ENCODE assay signal across 8 cellular contexts in genomic region chr19:46000497-46001246, GRCh38. TPM values are rescaled to one million over a fixed set of nuclear protein-coding genes. Genes with fewer than 3 reads are reported as not detected.
DNase-seq lines count a peak whose midpoint lies in the region; ATAC-seq and TF ChIP-seq lines count a peak whose summit lies in the region.

No MANE protein-coding gene starts in this region.

- H3K4me1 ChIP-seq in foreskin keratinocyte (no peaks in the 10 kb centered on the region), ascending aorta (peaks cover 0 to 3% of the 10 kb centered on the region in 2 donors)

- intact Hi-C loops in ascending aorta (cut with DNase I) = no loop called here

- H3K27ac ChIP-seq in foreskin keratinocyte (no peak overlapping the region), ascending aorta (no peak overlapping the region)

- no peaks in the 10 kb centered on the region for H3K9me3 ChIP-seq in ascending aorta

- peaks cover 0 to 15% of the 10 kb centered on the region in 2 donors for H3K36me3 ChIP-seq in ascending aorta

- DNase-seq in DMS79 (lab: John Stamatoyannopoulos, UW) = peak; percentile 28
- DNase-seq in NCI-H510A treated with DMSO at 0.1 percent for 48 hours (lab: John Stamatoyannopoulos, UW) = peak; percentile 16
- DNase-seq in activated T-helper 1 cell treated with anti-CD3 and anti-CD28 coated beads, Interleukin-2, amount 50 U/mL, for 16 hours (ENCODE audit: low read depth in 1 of 2, low spot score in 1 of 2) = peak; percentile 53 to 62
- DNase-seq in foreskin keratinocyte = no peak
- DNase-seq in retina = peak; percentile 31
- DNase-seq in ureter (ENCODE audit: low spot score) = no peak
- no peak for DNase-seq in ascending aorta (ENCODE audit: low spot score in 2 of 2)

- no peaks in the 10 kb centered on the region for H3K27me3 ChIP-seq in foreskin keratinocyte
- H3K27me3 ChIP-seq in ascending aorta = no peaks in the 10 kb centered on the region

- peak; percentile 52 for ATAC-seq in foreskin keratinocyte
- no peak for ATAC-seq in HG03565 (IDR thresholded peaks at IDR 0.05; ENCODE audit: unreplicated experiment)

- no peak for TF ChIP-seq CTCF in foreskin keratinocyte (conservative IDR thresholded peaks at IDR 0.05)
- no peak for TF ChIP-seq CTCF in ascending aorta (IDR thresholded peaks at IDR 0.05)

- H3K4me3 ChIP-seq in ascending aorta = no peak overlapping the region

RNA-seq across cellular contexts. Expression of gene CCDC61, which starts 5.4 kb away (rescaled TPM):
- total RNA-seq in foreskin keratinocyte (9.8 and 12.3 TPM in 2 replicates), ureter (28.8 TPM), ascending aorta (13.7 TPM)
- polyA plus RNA-seq in foreskin keratinocyte = 16.2 and 16.7 TPM in 2 replicates

RNA-seq across cellular contexts. Expression of gene PGLYRP1, which starts 22.2 kb away (rescaled TPM):
- total RNA-seq in foreskin keratinocyte (not detected in 2 replicates), ureter (not detected), ascending aorta (not detected)
- polyA plus RNA-seq in foreskin keratinocyte = not detected in 2 replicates

RNA-seq across cellular contexts. Expression of gene NOVA2, which starts 27.0 kb away (rescaled TPM):
- total RNA-seq in foreskin keratinocyte = not detected in 2 replicates
- polyA plus RNA-seq in foreskin keratinocyte = under 0.01 TPM in 1 of 2 replicates, not detected in the other
- total RNA-seq in ureter = 4.4 TPM
- 11.3 TPM for total RNA-seq in ascending aorta

RNA-seq across cellular contexts. Expression of gene IGFL4, which starts 40.1 kb away (rescaled TPM):
- not detected in 2 replicates for total RNA-seq in foreskin keratinocyte
- polyA plus RNA-seq in foreskin keratinocyte = not detected in 2 replicates
- total RNA-seq in ureter = not detected
- not detected for total RNA-seq in ascending aorta

Comparison
In these comparisons a context has a peak if more than half of its experiments do, and no peak if none do; other contexts are left out.
1. DNase-seq: peak in DMS79 (single experiment), NCI-H510A treated with DMSO at 0.1 percent for 48 hours (single experiment), activated T-helper 1 cell treated with anti-CD3 and anti-CD28 coated beads, Interleukin-2, amount 50 U/mL, for 16 hours (2 of 2) and retina (single experiment); none in foreskin keratinocyte (0 of 2), ureter (single experiment) and ascending aorta (0 of 2).